20 cellular contexts compared by ENCODE assay signal in genomic region chr4:113502883-113503282, GRCh38.
DNase-seq lines count a peak whose midpoint lies in the region; ATAC-seq, FAIRE-seq and TF ChIP-seq lines count a peak whose summit lies in the region.
"Had no signal": no experiment of that assay in that cellular context is flagged by ENCODE, and none has a peak within 500 bp of the region (broad histone marks: within the 10 kb centered on the region; RNA-seq: fewer than 3 reads in every experiment).

No MANE protein-coding gene starts in this region.

- POLR2A ChIA-PET in PC-9 (lab: Charles Lee; ENCODE audit: unreplicated experiment) = no interaction called here

- CTCF ChIA-PET in PC-9 (lab: Charles Lee) = no interaction called here

- H3K4me3 ChIP-seq in small intestine (ENCODE audit: low read depth in 1 of 2, low read length in 2 of 2) (no peak overlapping the region), esophagus squamous epithelium (no peak overlapping the region), PC-9 (no peak overlapping the region)

- no peak overlapping the region for H2AFZ ChIP-seq in PC-9

- peak overlapping the region; percentile 25 for H3K27ac Mint-ChIP-seq in glutamatergic neuron (ENCODE audit: unreplicated experiment)
- peak overlapping the region; percentile 78 for H3K27ac Mint-ChIP-seq in nephron progenitor cell

- no peak for TF ChIP-seq POLR2A in esophagus squamous epithelium (IDR thresholded peaks at IDR 0.05)

- no TSS peak for BruUV-seq in PC-9 (replicated peaks; lab: Mats Ljungman, UMichigan)

- no peak overlapping the region for H3K4me3 Mint-ChIP-seq in glutamatergic neuron (ENCODE audit: unreplicated experiment)
- H3K4me3 Mint-ChIP-seq in nephron progenitor cell = no peak overlapping the region
- H3K4me3 Mint-ChIP-seq: CD8-positive, alpha-beta memory T cell had no signal

- H3K27me3 Mint-ChIP-seq in glutamatergic neuron (ENCODE audit: unreplicated experiment) (no peaks in the 10 kb centered on the region), nephron progenitor cell (ENCODE audit: low read depth, poor library complexity) (no peaks in the 10 kb centered on the region)
- H3K27me3 Mint-ChIP-seq: CD8-positive, alpha-beta memory T cell had no signal

- H3K4me1 ChIP-seq in small intestine (ENCODE audit: control insufficient read depth in 2 of 2, insufficient read depth in 1 of 2, low read depth in 1 of 2, low read length in 1 of 2) = no peaks in the 10 kb centered on the region
- H3K4me1 ChIP-seq in esophagus squamous epithelium = no peaks in the 10 kb centered on the region
- no peaks in the 10 kb centered on the region for H3K4me1 ChIP-seq in PC-9 (replicated peaks; ENCODE audit: insufficient read depth)

- peak; percentile 23 for FAIRE-seq in small intestine (lab: Jason Lieb, UNC)
- FAIRE-seq: RCC 7860 had no signal

- H3K9me2 ChIP-seq in PC-9 (ENCODE audit: insufficient read depth) = no peaks in the 10 kb centered on the region

- H3K9me3 Mint-ChIP-seq in glutamatergic neuron (ENCODE audit: unreplicated experiment) (peaks cover 1% of the 10 kb centered on the region), nephron progenitor cell (no peaks in the 10 kb centered on the region)
- H3K9me3 Mint-ChIP-seq: CD8-positive, alpha-beta memory T cell had no signal

- peaks cover 2% of the 10 kb centered on the region for H3K4me1 Mint-ChIP-seq in glutamatergic neuron (ENCODE audit: low read depth, unreplicated experiment)
- H3K4me1 Mint-ChIP-seq in nephron progenitor cell = peaks cover 7% of the 10 kb centered on the region

- no peaks in the 10 kb centered on the region for H4K20me1 ChIP-seq in PC-9 (ENCODE audit: insufficient read depth)

- no peaks in the 10 kb centered on the region for H3K9me3 ChIP-seq in small intestine (ENCODE audit: control insufficient read depth, low read depth)
- H3K9me3 ChIP-seq in esophagus squamous epithelium = no peaks in the 10 kb centered on the region
- no peaks in the 10 kb centered on the region for H3K9me3 ChIP-seq in PC-9 (ENCODE audit: insufficient read depth, low read depth)

- H3K27me3 ChIP-seq in small intestine (ENCODE audit: control insufficient read depth in 2 of 2, insufficient read depth in 2 of 2, low read length in 2 of 2) (no peaks in the 10 kb centered on the region), esophagus squamous epithelium (no peaks in the 10 kb centered on the region), PC-9 (ENCODE audit: insufficient read depth, low read depth) (no peaks in the 10 kb centered on the region)

- TF ChIP-seq CTCF in glutamatergic neuron (IDR thresholded peaks at IDR 0.05; ENCODE audit: partially characterized antibody, unreplicated experiment) (no peak), nephron progenitor cell (IDR thresholded peaks at IDR 0.05) (no peak), esophagus squamous epithelium (IDR thresholded peaks at IDR 0.05) (no peak), PC-9 (conservative IDR thresholded peaks at IDR 0.05) (no peak)

- DNase-seq in Right ventricle myocardium superior (no peak), cardiac septum (ENCODE audit: low spot score) (no peak), glutamatergic neuron (no peak), nephron progenitor cell (no peak), small intestine (no peak), esophagus squamous epithelium (lab: John Stamatoyannopoulos, UW) (no peak), PC-9 (no peak)
- DNase-seq: 8988T; AML-193; C1 segment of cervical spinal cord; CD8-positive, alpha-beta memory T cell; GF-D8; H7; Karpas-422; NCI-H1694 treated with DMSO at 0.1 percent for 48 hours; NCI-H2107; NCI-H510A; NK-92 treated with Interleukin-12 subunit alpha and Interleukin-12 subunit beta, amount 100 ng/mL, for 24 hours had no signal

- H3K36me3 Mint-ChIP-seq in glutamatergic neuron (ENCODE audit: unreplicated experiment) (no peaks in the 10 kb centered on the region), nephron progenitor cell (ENCODE audit: low read depth) (peaks cover 18% of the 10 kb centered on the region)

- H3F3A ChIP-seq in PC-9 (ENCODE audit: insufficient read depth, low read depth) = no peaks in the 10 kb centered on the region

- ATAC-seq in Right ventricle myocardium superior (ENCODE audit: poor library complexity) (peak; percentile 70), GM21367 (IDR thresholded peaks at IDR 0.05; ENCODE audit: unreplicated experiment) (no peak)

- intact Hi-C loops in Right ventricle myocardium superior (cut with DNase I) (no loop called here), cardiac septum (cut with DNase I) (no loop called here), esophagus squamous epithelium (cut with DNase I) (no loop called here), PC-9 (cut with micrococcal nuclease; ENCODE audit: unreplicated experiment) (no loop called here)

- H3K27ac ChIP-seq in small intestine (ENCODE audit: low read depth in 1 of 2, low read length in 1 of 2) (no peak overlapping the region), esophagus squamous epithelium (no peak overlapping the region), PC-9 (no peak overlapping the region)

- H3K79me2 ChIP-seq in PC-9 (ENCODE audit: low read depth) = no peaks in the 10 kb centered on the region

- H3K36me3 ChIP-seq in small intestine (ENCODE audit: control insufficient read depth in 2 of 2, insufficient read depth in 2 of 2, low read length in 2 of 2) = peaks cover 0 to 6% of the 10 kb centered on the region in 2 donors
- peaks cover 0 to 44% (median 0%) of the 10 kb centered on the region in 3 donors for H3K36me3 ChIP-seq in esophagus squamous epithelium
- no peaks in the 10 kb centered on the region for H3K36me3 ChIP-seq in PC-9 (ENCODE audit: low read depth)

- 96 to 97% (median 97%) methylated on average over 3 of the region's 3 CpGs for WGBS in small intestine, 3 donors
- 87 to 94% methylated on average over 3 of the region's 3 CpGs for WGBS in esophagus squamous epithelium, 2 donors

- no peak overlapping the region for H3K4me2 ChIP-seq in PC-9
